In the genomic region with DNA sequence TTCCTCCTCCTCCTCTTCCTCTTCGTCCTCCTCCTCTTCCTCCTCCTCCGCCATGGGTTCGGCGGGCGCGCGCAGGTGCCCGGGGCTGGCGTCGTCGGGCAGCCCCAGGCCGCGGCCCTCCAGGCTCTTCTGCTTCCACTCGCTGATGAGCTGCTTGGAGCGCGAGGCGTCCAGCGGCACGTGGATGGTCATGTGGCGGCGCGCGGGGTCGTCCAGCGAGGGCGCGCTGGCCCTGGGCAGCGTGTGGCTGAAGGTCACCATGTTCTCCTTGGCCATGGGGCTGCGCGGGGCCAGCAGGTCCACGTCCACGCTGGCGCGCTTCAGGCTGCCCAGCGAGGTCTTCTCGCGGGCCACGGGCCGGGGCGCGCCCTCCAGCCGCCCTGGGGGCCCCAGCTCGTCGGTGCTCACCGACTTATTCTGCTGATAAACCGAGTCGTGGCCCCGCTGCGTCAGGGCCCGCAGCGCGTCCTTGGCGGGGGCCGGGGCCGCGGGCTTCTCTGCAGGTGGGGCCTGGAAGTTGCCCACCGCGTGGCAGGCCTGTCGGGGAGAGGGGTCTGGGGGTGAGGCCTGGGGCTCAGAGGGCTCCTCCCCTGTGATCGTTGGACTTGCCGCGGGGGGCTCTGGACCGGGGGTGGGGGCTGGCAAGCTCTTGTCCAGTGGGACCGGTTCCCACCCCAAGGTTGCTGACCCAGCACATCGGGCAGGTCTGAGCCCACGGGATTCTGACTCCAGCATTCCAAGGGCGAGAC, we compare ENCODE assay signal across 1 cellular context.
TF ChIP-seq lines count a peak whose summit lies in the region.

No MANE protein-coding gene starts in this region.

TF ChIP-seq in HepG2, 621 proteins besides CTCF, POLR2A, EP300 and RAD21 (continued from another document):
- TF ChIP-seq TAF15 (IDR thresholded peaks at IDR 0.05; ENCODE audit: low read depth, low read length, poor library complexity, severe bottlenecking) (peak; percentile 60), KAT8 (CRISPR knock-in tag; IDR thresholded peaks at IDR 0.05) (no peak), RBFOX2 (IDR thresholded peaks at IDR 0.05; ENCODE audit: low read depth, low read length) (peak; percentile 79), KDM2A (CRISPR knock-in tag; IDR thresholded peaks at IDR 0.05; ENCODE audit: borderline replicate concordance, low read depth) (peak; percentile 34; the same call in 1 of the 2 replicates), POLR2AphosphoS2 (IDR thresholded peaks at IDR 0.05; ENCODE audit: low read depth, low read length) (peak; percentile 34; the same call in 1 of the 2 replicates), ZNF543 (CRISPR knock-in tag; IDR thresholded peaks at IDR 0.05) (no peak), ZC3H13 (CRISPR knock-in tag; IDR thresholded peaks at IDR 0.05) (0 out of 2 replicates have a peak, but pooled peaks have one; percentile 8), MAFK (conservative IDR thresholded peaks at IDR 0.05 in 1 of 2, IDR thresholded peaks at IDR 0.05 in 1 of 2; ENCODE audit: low read length in 2 of 2) (peak; percentile 56 to 74), MAFF (IDR thresholded peaks at IDR 0.05; ENCODE audit: low read depth, low read length) (peak; percentile 54; the same call in 1 of the 2 replicates), RBM22 (optimal IDR thresholded peaks at IDR 0.05; ENCODE audit: low read length) (peak; percentile 95), AGO1 (IDR thresholded peaks at IDR 0.05; ENCODE audit: low read depth, low read length, poor library complexity, severe bottlenecking) (peak; percentile 93), TBX3 (IDR thresholded peaks at IDR 0.05; ENCODE audit: borderline replicate concordance) (no peak), POLR2G (IDR thresholded peaks at IDR 0.05; ENCODE audit: low read depth, low read length) (peak; percentile 78; the same call in 1 of the 2 replicates), CAMTA2 (CRISPR knock-in tag; IDR thresholded peaks at IDR 0.05; ENCODE audit: borderline replicate concordance) (no peak)
- TF ChIP-seq, protein P1, sequence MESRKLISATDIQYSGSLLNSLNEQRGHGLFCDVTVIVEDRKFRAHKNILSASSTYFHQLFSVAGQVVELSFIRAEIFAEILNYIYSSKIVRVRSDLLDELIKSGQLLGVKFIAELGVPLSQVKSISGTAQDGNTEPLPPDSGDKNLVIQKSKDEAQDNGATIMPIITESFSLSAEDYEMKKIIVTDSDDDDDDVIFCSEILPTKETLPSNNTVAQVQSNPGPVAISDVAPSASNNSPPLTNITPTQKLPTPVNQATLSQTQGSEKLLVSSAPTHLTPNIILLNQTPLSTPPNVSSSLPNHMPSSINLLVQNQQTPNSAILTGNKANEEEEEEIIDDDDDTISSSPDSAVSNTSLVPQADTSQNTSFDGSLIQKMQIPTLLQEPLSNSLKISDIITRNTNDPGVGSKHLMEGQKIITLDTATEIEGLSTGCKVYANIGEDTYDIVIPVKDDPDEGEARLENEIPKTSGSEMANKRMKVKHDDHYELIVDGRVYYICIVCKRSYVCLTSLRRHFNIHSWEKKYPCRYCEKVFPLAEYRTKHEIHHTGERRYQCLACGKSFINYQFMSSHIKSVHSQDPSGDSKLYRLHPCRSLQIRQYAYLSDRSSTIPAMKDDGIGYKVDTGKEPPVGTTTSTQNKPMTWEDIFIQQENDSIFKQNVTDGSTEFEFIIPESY (CRISPR knock-in tag; IDR thresholded peaks at IDR 0.05): peak; percentile 51; the same call in 1 of the 2 replicates
- TF ChIP-seq, protein P2, sequence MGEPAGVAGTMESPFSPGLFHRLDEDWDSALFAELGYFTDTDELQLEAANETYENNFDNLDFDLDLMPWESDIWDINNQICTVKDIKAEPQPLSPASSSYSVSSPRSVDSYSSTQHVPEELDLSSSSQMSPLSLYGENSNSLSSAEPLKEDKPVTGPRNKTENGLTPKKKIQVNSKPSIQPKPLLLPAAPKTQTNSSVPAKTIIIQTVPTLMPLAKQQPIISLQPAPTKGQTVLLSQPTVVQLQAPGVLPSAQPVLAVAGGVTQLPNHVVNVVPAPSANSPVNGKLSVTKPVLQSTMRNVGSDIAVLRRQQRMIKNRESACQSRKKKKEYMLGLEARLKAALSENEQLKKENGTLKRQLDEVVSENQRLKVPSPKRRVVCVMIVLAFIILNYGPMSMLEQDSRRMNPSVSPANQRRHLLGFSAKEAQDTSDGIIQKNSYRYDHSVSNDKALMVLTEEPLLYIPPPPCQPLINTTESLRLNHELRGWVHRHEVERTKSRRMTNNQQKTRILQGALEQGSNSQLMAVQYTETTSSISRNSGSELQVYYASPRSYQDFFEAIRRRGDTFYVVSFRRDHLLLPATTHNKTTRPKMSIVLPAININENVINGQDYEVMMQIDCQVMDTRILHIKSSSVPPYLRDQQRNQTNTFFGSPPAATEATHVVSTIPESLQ (CRISPR knock-in tag; conservative IDR thresholded peaks at IDR 0.05): no peak
